In genomic region chr6:108739496-108740330, GRCh38 we compare ENCODE assay signal across 1 cellular context.
TF ChIP-seq lines count a peak whose summit lies in the region.

No MANE protein-coding gene starts in this region.

TF ChIP-seq in IMR-90, 13 proteins besides CTCF, POLR2A, EP300 and RAD21 (continued from another document):
- TF ChIP-seq CEBPB (IDR thresholded peaks at IDR 0.05; ENCODE audit: low read depth, low read length) (no peak), NFE2L2 (IDR thresholded peaks at IDR 0.05; ENCODE audit: low read depth, low read length) (no peak), MAFK (IDR thresholded peaks at IDR 0.05; ENCODE audit: low read depth, low read length) (no peak), CHD1 (IDR thresholded peaks at IDR 0.05; ENCODE audit: low read depth, low read length) (no peak), MAZ (IDR thresholded peaks at IDR 0.05; ENCODE audit: borderline replicate concordance, low read depth, low read length) (no peak), ELK1 (IDR thresholded peaks at IDR 0.05; ENCODE audit: borderline replicate concordance, low read depth, low read length) (no peak), BHLHE40 (IDR thresholded peaks at IDR 0.05; ENCODE audit: low read depth, low read length) (no peak), MXI1 (IDR thresholded peaks at IDR 0.05; ENCODE audit: borderline replicate concordance, low read depth, low read length) (no peak), FOS (IDR thresholded peaks at IDR 0.05; ENCODE audit: low read depth, low read length) (no peak)
TF ChIP-seq in IMR-90: peak in this region for 0.
